9 cellular contexts compared by ENCODE assay signal in the genomic region with DNA sequence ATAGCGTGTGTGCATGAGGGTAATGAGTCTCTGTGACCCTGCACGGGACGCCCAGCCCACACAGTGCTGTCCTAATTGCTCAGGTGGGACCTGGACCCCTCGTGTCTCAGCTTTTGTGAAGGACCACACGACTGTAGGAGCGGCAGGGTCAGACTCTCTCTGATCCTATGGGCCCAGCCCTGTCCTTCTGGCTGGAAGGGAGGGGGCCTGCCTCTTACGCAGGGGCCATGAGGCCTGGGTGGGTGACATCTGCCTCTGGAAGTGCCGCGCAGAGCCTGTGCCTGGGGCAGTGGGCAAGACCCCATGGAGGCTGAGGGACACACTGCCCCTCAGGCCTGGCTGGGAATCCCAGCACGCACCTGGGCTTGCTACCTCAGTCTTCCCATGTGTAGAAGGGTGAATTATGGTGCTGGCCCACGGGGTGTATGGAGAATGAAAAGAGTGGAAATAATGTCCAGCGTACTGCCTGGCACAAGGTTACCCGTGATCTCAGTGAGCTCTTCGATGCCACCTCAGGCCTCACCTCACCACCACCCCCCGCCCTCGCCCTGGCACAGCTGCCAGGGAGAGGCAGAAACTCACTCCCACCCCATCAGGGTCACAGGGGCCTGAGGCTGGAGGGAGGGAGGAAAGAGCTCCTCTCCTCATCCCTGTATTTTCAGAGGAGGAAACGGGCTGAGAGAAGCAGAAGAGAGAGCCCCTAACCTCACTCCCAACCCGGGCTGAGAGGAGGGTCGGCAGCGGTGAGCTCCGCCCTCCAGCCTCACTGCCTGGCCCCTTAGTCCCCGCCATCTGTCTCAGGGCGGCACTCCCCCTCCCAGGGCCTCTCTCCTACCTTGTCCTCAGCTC. TPM values are rescaled to one million over a fixed set of nuclear protein-coding genes. Genes with fewer than 3 reads are reported as not detected.
DNase-seq lines count a peak whose midpoint lies in the region; ATAC-seq, FAIRE-seq and TF ChIP-seq lines count a peak whose summit lies in the region.
"Had no signal": no experiment of that assay in that cellular context is flagged by ENCODE, and none has a peak within 500 bp of the region (broad histone marks: within the 10 kb centered on the region; RNA-seq: fewer than 3 reads in every experiment).

No MANE protein-coding gene starts in this region.

- no peaks in the 10 kb centered on the region for H3K9me3 Mint-ChIP-seq in stimulated activated naive B cell treated with anti-CD40 and anti-IgM and Interleukin-4, amounts not matched to agents 10 μg/mL and 1 μg/mL and 100 μg/mL, for 72 hours

- POLR2A ChIA-PET in Panc1 (lab: Charles Lee): no interaction called here

- peak overlapping the region; percentile 35 to 54 for H3K4me3 ChIP-seq in Panc1 (ENCODE audit: low read depth in 2 of 2, low read length in 2 of 2)
- no peak overlapping the region for H3K4me3 ChIP-seq in hepatocyte

- intact Hi-C loops in Panc1 (cut with micrococcal nuclease; ENCODE audit: unreplicated experiment): no loop called here

- no TSS peak for BruUV-seq in Panc1 (replicated peaks; lab: Mats Ljungman, UMichigan)

- H3K4me3 Mint-ChIP-seq in stimulated activated naive B cell treated with anti-CD40 and anti-IgM and Interleukin-4, amounts not matched to agents 10 μg/mL and 1 μg/mL and 100 μg/mL, for 72 hours: peak overlapping the region; percentile 17 to 50

- H3K79me2 ChIP-seq in hepatocyte: no peaks in the 10 kb centered on the region

- 60% methylated on average over 20 of the region's 23 CpGs for WGBS in hepatocyte (ENCODE audit: low lambda C conversion rate, missing lambda C conversion rate)

- H3K4me1 ChIP-seq in Panc1 (ENCODE audit: control insufficient read depth, insufficient read depth, low read length): peaks cover 5% of the 10 kb centered on the region
- H3K4me1 ChIP-seq in hepatocyte (ENCODE audit: insufficient read depth): peaks cover 18% of the 10 kb centered on the region

- peak overlapping the region; percentile 53 for H3K27ac Mint-ChIP-seq in stimulated activated naive B cell treated with anti-CD40 and anti-IgM and Interleukin-4, amounts not matched to agents 10 μg/mL and 1 μg/mL and 100 μg/mL, for 72 hours

- H4K20me1 ChIP-seq in hepatocyte (ENCODE audit: insufficient read depth, poor library complexity, severe bottlenecking): no peaks in the 10 kb centered on the region

- peak; percentile 11; the same call in 1 of the 2 replicates for ATAC-seq in Panc1
- ATAC-seq in stimulated activated naive B cell treated with anti-CD40 and anti-IgM and Interleukin-4, amounts not matched to agents 10 μg/mL and 1 μg/mL and 100 μg/mL, for 72 hours (replicated peaks): peak in 1 of 2 donors; percentile 30

- CTCF ChIA-PET in Panc1 (lab: Charles Lee): interaction anchor here (0.6 kb wide), 1 partner anchor 35 kb away, joined by 3 read pairs; no protein-coding TSS in a partner anchor

- no peaks in the 10 kb centered on the region for H3K36me3 ChIP-seq in Panc1 (ENCODE audit: control insufficient read depth, insufficient read depth, low read length)
- H3K36me3 ChIP-seq in hepatocyte (replicated peaks; ENCODE audit: insufficient read depth, low read depth): no peaks in the 10 kb centered on the region

- peaks cover 0 to 16% of the 10 kb centered on the region in 2 donors for H3K36me3 Mint-ChIP-seq in stimulated activated naive B cell treated with anti-CD40 and anti-IgM and Interleukin-4, amounts not matched to agents 10 μg/mL and 1 μg/mL and 100 μg/mL, for 72 hours

- in situ Hi-C loops in Panc1 (cut with HindIII; ENCODE audit: low pct_unique_long_range_greater_than_20kb, low sequenced_read_pairs): no loop called here

- no peaks in the 10 kb centered on the region for H3K27me3 ChIP-seq in Panc1 (ENCODE audit: control insufficient read depth, insufficient read depth, low read length)
- no peaks in the 10 kb centered on the region for H3K27me3 ChIP-seq in hepatocyte

- H3K9me3 ChIP-seq in Panc1 (ENCODE audit: control insufficient read depth, insufficient read depth, low read depth, low read length): no peaks in the 10 kb centered on the region
- no peaks in the 10 kb centered on the region for H3K9me3 ChIP-seq in hepatocyte (ENCODE audit: low read depth)

- no peak for TF ChIP-seq CTCF in Panc1 (IDR thresholded peaks at IDR 0.05)
- no peak for TF ChIP-seq CTCF in hepatocyte (IDR thresholded peaks at IDR 0.05; ENCODE audit: poor library complexity)

- DNase-seq in NCI-H2196 (lab: John Stamatoyannopoulos, UW; ENCODE audit: unreplicated experiment) (peak; percentile 30), NCI-H2196 treated with DMSO at 0.1 percent for 48 hours (lab: John Stamatoyannopoulos, UW; ENCODE audit: unreplicated experiment) (no peak), Panc1 (ENCODE audit: low read depth, low spot score) (no peak), hepatocyte (ENCODE audit: low spot score) (no peak), kidney glomerular epithelial cell (lab: John Stamatoyannopoulos, UW) (no peak), T-helper 9 cell (no peak), urothelium cell line (ENCODE audit: low spot score) (no peak)
- no peak for DNase-seq in stimulated activated naive B cell treated with anti-CD40 and anti-IgM and Interleukin-4, amounts not matched to agents 10 μg/mL and 1 μg/mL and 100 μg/mL, for 72 hours

- H3K27me3 Mint-ChIP-seq in stimulated activated naive B cell treated with anti-CD40 and anti-IgM and Interleukin-4, amounts not matched to agents 10 μg/mL and 1 μg/mL and 100 μg/mL, for 72 hours: peaks cover 21 to 39% of the 10 kb centered on the region in 2 donors

- FAIRE-seq in urothelium cell line (lab: Jason Lieb, UNC): no peak

- H3K9me2 ChIP-seq in hepatocyte (replicated peaks; ENCODE audit: insufficient read depth): no peaks in the 10 kb centered on the region

- peaks cover 7 to 10% of the 10 kb centered on the region in 2 donors for H3K4me1 Mint-ChIP-seq in stimulated activated naive B cell treated with anti-CD40 and anti-IgM and Interleukin-4, amounts not matched to agents 10 μg/mL and 1 μg/mL and 100 μg/mL, for 72 hours

- H3K27ac ChIP-seq in Panc1 (ENCODE audit: low read length) (peak overlapping the region; percentile 32), hepatocyte (no peak overlapping the region)

- H2AFZ ChIP-seq in hepatocyte: peak overlapping the region; percentile 16

- peak overlapping the region; percentile 93 for H3K4me2 ChIP-seq in hepatocyte

RNA-seq across cellular contexts. Expression of a gene that starts 27.1 kb away (rescaled TPM):
- total RNA-seq in Panc1 (2021; ENCODE audit: unreplicated experiment) (32.3 TPM), hepatocyte (5.5 and 8.5 TPM in 2 replicates)
- 48.9 TPM for polyA plus RNA-seq in Panc1 (2012; ENCODE audit: insufficient read length)
- 18.2 and 21.0 TPM in 2 replicates for polyA plus RNA-seq in hepatocyte

RNA-seq across cellular contexts. Expression of a gene that starts 30.8 kb away (rescaled TPM):
- total RNA-seq in Panc1 (2021; ENCODE audit: unreplicated experiment): not detected
- not detected for polyA plus RNA-seq in Panc1 (2012; ENCODE audit: insufficient read length)
- total RNA-seq in hepatocyte: not detected in 2 replicates
- not detected in 2 replicates for polyA plus RNA-seq in hepatocyte
- total RNA-seq: T-helper 1 cell treated with Interleukin-12 subunit alpha and Interleukin-12 subunit beta and Interleukin-4 antibody, amounts not matched to agents 30 ng/mL and 1 ng/mL, for 36 hours had no signal
